1 cellular context compared by ENCODE assay signal in the genomic region with DNA sequence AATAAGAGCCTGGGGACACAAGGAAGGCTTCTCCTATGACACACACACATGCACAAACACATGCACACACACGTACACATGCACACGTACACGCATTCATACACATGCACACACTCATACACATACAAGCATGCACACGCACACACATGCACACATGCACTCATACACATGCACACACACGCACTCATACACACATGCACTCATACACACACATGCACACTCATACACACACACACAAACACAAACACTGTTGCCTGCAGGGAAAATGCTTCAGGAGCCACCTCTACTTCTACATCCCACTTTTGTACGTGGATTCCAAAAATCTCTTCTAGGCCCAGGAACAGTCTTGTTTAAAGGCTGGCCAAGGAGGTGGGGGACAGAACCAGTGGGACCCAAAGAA.
TF ChIP-seq lines count a peak whose summit lies in the region.

No MANE protein-coding gene starts in this region.

TF ChIP-seq in GM12878, 131 proteins besides CTCF, POLR2A, EP300 and RAD21:
- TF ChIP-seq, protein P1, sequence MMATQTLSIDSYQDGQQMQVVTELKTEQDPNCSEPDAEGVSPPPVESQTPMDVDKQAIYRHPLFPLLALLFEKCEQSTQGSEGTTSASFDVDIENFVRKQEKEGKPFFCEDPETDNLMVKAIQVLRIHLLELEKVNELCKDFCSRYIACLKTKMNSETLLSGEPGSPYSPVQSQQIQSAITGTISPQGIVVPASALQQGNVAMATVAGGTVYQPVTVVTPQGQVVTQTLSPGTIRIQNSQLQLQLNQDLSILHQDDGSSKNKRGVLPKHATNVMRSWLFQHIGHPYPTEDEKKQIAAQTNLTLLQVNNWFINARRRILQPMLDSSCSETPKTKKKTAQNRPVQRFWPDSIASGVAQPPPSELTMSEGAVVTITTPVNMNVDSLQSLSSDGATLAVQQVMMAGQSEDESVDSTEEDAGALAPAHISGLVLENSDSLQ (IDR thresholded peaks at IDR 0.05), result no peak
- TF ChIP-seq, protein P2, sequence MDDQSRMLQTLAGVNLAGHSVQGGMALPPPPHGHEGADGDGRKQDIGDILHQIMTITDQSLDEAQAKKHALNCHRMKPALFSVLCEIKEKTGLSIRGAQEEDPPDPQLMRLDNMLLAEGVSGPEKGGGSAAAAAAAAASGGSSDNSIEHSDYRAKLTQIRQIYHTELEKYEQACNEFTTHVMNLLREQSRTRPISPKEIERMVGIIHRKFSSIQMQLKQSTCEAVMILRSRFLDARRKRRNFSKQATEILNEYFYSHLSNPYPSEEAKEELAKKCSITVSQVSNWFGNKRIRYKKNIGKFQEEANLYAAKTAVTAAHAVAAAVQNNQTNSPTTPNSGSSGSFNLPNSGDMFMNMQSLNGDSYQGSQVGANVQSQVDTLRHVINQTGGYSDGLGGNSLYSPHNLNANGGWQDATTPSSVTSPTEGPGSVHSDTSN (IDR thresholded peaks at IDR 0.05; ENCODE audit: insufficient replicate concordance, low read depth, low read length), result peak; percentile 29
- TF ChIP-seq FOS (IDR thresholded peaks at IDR 0.05; ENCODE audit: borderline replicate concordance, extremely low read depth, insufficient read length), result no peak
- TF ChIP-seq, protein P3, sequence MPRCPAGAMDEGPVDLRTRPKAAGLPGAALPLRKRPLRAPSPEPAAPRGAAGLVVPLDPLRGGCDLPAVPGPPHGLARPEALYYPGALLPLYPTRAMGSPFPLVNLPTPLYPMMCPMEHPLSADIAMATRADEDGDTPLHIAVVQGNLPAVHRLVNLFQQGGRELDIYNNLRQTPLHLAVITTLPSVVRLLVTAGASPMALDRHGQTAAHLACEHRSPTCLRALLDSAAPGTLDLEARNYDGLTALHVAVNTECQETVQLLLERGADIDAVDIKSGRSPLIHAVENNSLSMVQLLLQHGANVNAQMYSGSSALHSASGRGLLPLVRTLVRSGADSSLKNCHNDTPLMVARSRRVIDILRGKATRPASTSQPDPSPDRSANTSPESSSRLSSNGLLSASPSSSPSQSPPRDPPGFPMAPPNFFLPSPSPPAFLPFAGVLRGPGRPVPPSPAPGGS (IDR thresholded peaks at IDR 0.05; ENCODE audit: borderline replicate concordance, insufficient read depth, low read depth, low read length, poor library complexity, severe bottlenecking), result peak; percentile 92
- TF ChIP-seq, protein P4, sequence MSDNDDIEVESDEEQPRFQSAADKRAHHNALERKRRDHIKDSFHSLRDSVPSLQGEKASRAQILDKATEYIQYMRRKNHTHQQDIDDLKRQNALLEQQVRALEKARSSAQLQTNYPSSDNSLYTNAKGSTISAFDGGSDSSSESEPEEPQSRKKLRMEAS (IDR thresholded peaks at IDR 0.05; ENCODE audit: low read depth, low read length), result no peak
- TF ChIP-seq, protein P5, sequence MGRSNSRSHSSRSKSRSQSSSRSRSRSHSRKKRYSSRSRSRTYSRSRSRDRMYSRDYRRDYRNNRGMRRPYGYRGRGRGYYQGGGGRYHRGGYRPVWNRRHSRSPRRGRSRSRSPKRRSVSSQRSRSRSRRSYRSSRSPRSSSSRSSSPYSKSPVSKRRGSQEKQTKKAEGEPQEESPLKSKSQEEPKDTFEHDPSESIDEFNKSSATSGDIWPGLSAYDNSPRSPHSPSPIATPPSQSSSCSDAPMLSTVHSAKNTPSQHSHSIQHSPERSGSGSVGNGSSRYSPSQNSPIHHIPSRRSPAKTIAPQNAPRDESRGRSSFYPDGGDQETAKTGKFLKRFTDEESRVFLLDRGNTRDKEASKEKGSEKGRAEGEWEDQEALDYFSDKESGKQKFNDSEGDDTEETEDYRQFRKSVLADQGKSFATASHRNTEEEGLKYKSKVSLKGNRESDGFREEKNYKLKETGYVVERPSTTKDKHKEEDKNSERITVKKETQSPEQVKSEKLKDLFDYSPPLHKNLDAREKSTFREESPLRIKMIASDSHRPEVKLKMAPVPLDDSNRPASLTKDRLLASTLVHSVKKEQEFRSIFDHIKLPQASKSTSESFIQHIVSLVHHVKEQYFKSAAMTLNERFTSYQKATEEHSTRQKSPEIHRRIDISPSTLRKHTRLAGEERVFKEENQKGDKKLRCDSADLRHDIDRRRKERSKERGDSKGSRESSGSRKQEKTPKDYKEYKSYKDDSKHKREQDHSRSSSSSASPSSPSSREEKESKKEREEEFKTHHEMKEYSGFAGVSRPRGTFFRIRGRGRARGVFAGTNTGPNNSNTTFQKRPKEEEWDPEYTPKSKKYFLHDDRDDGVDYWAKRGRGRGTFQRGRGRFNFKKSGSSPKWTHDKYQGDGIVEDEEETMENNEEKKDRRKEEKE (IDR thresholded peaks at IDR 0.05), result no peak
